Comparison of ENCODE assay signal across 2 cellular contexts in genomic region chr7:101104193-101104713, GRCh38.
TF ChIP-seq lines count a peak whose summit lies in the region.

No MANE protein-coding gene starts in this region.

TF ChIP-seq in HCT116, 20 proteins besides CTCF, POLR2A, EP300 and RAD21:
- TF ChIP-seq EZH2phosphoT487 (IDR thresholded peaks at IDR 0.05; ENCODE audit: borderline replicate concordance): no peak
- no peak for TF ChIP-seq SRF (IDR thresholded peaks at IDR 0.05; ENCODE audit: low read depth)
- no peak for TF ChIP-seq POLR2AphosphoS5 (IDR thresholded peaks at IDR 0.05; ENCODE audit: low read depth, low read length)
- no peak for TF ChIP-seq SIN3A (IDR thresholded peaks at IDR 0.05; ENCODE audit: low read depth)
- TF ChIP-seq ELF1 (IDR thresholded peaks at IDR 0.05; ENCODE audit: borderline replicate concordance, low read depth): no peak
TF ChIP-seq in HCT116: peak in this region for 0.

TF ChIP-seq in endothelial cell of umbilical vein, 7 proteins besides CTCF, POLR2A, EP300 and RAD21:
- no peak for TF ChIP-seq MYC (IDR thresholded peaks at IDR 0.05; ENCODE audit: low read depth, low read length)
- no peak for TF ChIP-seq JUN (IDR thresholded peaks at IDR 0.05; ENCODE audit: borderline replicate concordance, insufficient read depth, insufficient read length, low read depth)
- TF ChIP-seq GATA2 (IDR thresholded peaks at IDR 0.05; ENCODE audit: insufficient read depth, insufficient read length, low read depth, low read length): no peak
- TF ChIP-seq POLR2AphosphoS5 (IDR thresholded peaks at IDR 0.05; ENCODE audit: insufficient read depth, low read depth, low read length): no peak
- no peak for TF ChIP-seq MAX (IDR thresholded peaks at IDR 0.05; ENCODE audit: insufficient read depth, insufficient read length)
- no peak for TF ChIP-seq EZH2 (IDR thresholded peaks at IDR 0.05; ENCODE audit: borderline replicate concordance, low read depth, low read length, severe bottlenecking)
- TF ChIP-seq FOS (IDR thresholded peaks at IDR 0.05; ENCODE audit: borderline replicate concordance, insufficient read depth, low read length): no peak
